ENCODE assay signal across 19 cellular contexts in genomic region chr3:54817628-54818027, GRCh38.
DNase-seq lines count a peak whose midpoint lies in the region; ATAC-seq, FAIRE-seq and TF ChIP-seq lines count a peak whose summit lies in the region.
"Had no signal": no experiment of that assay in that cellular context is flagged by ENCODE, and none has a peak within 500 bp of the region (broad histone marks: within the 10 kb centered on the region; RNA-seq: fewer than 3 reads in every experiment).

No MANE protein-coding gene starts in this region.

- H3K9me3 ChIP-seq in astrocyte (ENCODE audit: insufficient read depth, low read depth, low read length), result no peaks in the 10 kb centered on the region
- H3K9me3 ChIP-seq in CD8-positive, alpha-beta T cell (ENCODE audit: low read length), result no peaks in the 10 kb centered on the region
- H3K9me3 ChIP-seq: ascending aorta had no signal

- no peaks in the 10 kb centered on the region for H3K4me1 ChIP-seq in astrocyte (ENCODE audit: insufficient read depth, low read length)
- H3K4me1 ChIP-seq in CD8-positive, alpha-beta T cell (ENCODE audit: insufficient read depth, low read length), result no peaks in the 10 kb centered on the region
- H3K4me1 ChIP-seq: ascending aorta had no signal

- intact Hi-C loops in CD8-positive, alpha-beta T cell (cut with DNase I, micrococcal nuclease), result no loop called here

- H3K4me3 Mint-ChIP-seq in astrocyte (ENCODE audit: unreplicated experiment), result no peak overlapping the region
- no peak overlapping the region for H3K4me3 Mint-ChIP-seq in CD8-positive, alpha-beta T cell
- H3K4me3 Mint-ChIP-seq: activated naive CD4-positive, alpha-beta T cell treated with anti-CD3 and anti-CD28 coated beads, Interleukin-2, amount 10 ng/mL, durations not matched to agents 7 days and 5 days; effector memory CD8-positive, alpha-beta T cell had no signal

- peak; percentile 66 for DNase-seq in AG08395 (ENCODE audit: low spot score)
- peak; percentile 23 for DNase-seq in GM04503 (ENCODE audit: low read depth)
- peak; percentile 76 for DNase-seq in astrocyte (ENCODE audit: low read depth)
- peak; percentile 33 for DNase-seq in kidney glomerular epithelial cell (lab: John Stamatoyannopoulos, UW)
- DNase-seq in T-helper 2 cell, result no peak
- DNase-seq in brain microvascular endothelial cell, result no peak
- DNase-seq in CD8-positive, alpha-beta T cell, result no peak
- DNase-seq: activated naive CD4-positive, alpha-beta T cell treated with anti-CD3 and anti-CD28 coated beads, Interleukin-2, amount 10 ng/mL, durations not matched to agents 7 days and 5 days; activated T-cell treated with anti-CD3 and anti-CD28 coated beads, Interleukin-2, amount 50 U/mL, for 48 hours; effector memory CD8-positive, alpha-beta T cell; NCI-H1417 treated with DMSO at 0.1 percent for 48 hours; NCI-H82; occipital lobe had no signal

- H3K36me3 Mint-ChIP-seq in astrocyte (ENCODE audit: low read depth, unreplicated experiment), result no peaks in the 10 kb centered on the region
- H3K36me3 Mint-ChIP-seq in CD8-positive, alpha-beta T cell, result no peaks in the 10 kb centered on the region
- H3K36me3 Mint-ChIP-seq: activated naive CD4-positive, alpha-beta T cell treated with anti-CD3 and anti-CD28 coated beads, Interleukin-2, amount 10 ng/mL, durations not matched to agents 7 days and 5 days had no signal

- no peak overlapping the region for H2AFZ ChIP-seq in astrocyte (ENCODE audit: low read depth, low read length)

- no peaks in the 10 kb centered on the region for H3K9me3 Mint-ChIP-seq in astrocyte (ENCODE audit: unreplicated experiment)
- H3K9me3 Mint-ChIP-seq in CD8-positive, alpha-beta T cell, result no peaks in the 10 kb centered on the region
- H3K9me3 Mint-ChIP-seq: activated naive CD4-positive, alpha-beta T cell treated with anti-CD3 and anti-CD28 coated beads, Interleukin-2, amount 10 ng/mL, durations not matched to agents 7 days and 5 days had no signal

- no peak overlapping the region for H3K27ac Mint-ChIP-seq in astrocyte (ENCODE audit: unreplicated experiment)
- no peak overlapping the region for H3K27ac Mint-ChIP-seq in CD8-positive, alpha-beta T cell
- H3K27ac Mint-ChIP-seq: activated naive CD4-positive, alpha-beta T cell treated with anti-CD3 and anti-CD28 coated beads, Interleukin-2, amount 10 ng/mL, durations not matched to agents 7 days and 5 days; effector memory CD8-positive, alpha-beta T cell had no signal

- no peaks in the 10 kb centered on the region for H4K20me1 ChIP-seq in astrocyte (ENCODE audit: insufficient read depth, low read length)

- no peak for FAIRE-seq in astrocyte (lab: Jason Lieb, UNC)
- FAIRE-seq: GM18507, HepG2 had no signal

- no peaks in the 10 kb centered on the region for H3K27me3 ChIP-seq in astrocyte (ENCODE audit: insufficient read depth, low read length)
- no peaks in the 10 kb centered on the region for H3K27me3 ChIP-seq in brain microvascular endothelial cell (replicated peaks)
- H3K27me3 ChIP-seq in CD8-positive, alpha-beta T cell (ENCODE audit: insufficient read depth, low read length), result no peaks in the 10 kb centered on the region
- H3K27me3 ChIP-seq: ascending aorta had no signal

- ATAC-seq in HG02763 (IDR thresholded peaks at IDR 0.05; ENCODE audit: unreplicated experiment), result no peak
- no peak for ATAC-seq in CD8-positive, alpha-beta T cell
- ATAC-seq: effector memory CD8-positive, alpha-beta T cell; HepG2; Right ventricle myocardium inferior had no signal

- H3K36me3 ChIP-seq in astrocyte (ENCODE audit: insufficient read depth, low read length) (no peaks in the 10 kb centered on the region), brain microvascular endothelial cell (replicated peaks) (no peaks in the 10 kb centered on the region)
- no peaks in the 10 kb centered on the region for H3K36me3 ChIP-seq in CD8-positive, alpha-beta T cell (ENCODE audit: insufficient read depth, low read length)
- H3K36me3 ChIP-seq: ascending aorta had no signal

- in situ Hi-C loops in brain microvascular endothelial cell (cut with HindIII; ENCODE audit: low pct_ligation_motif_present, low sequenced_read_pairs), result no loop called here

- POLR2A ChIA-PET in CD8-positive, alpha-beta T cell (lab: Charles Lee), result no interaction called here

- H3K9ac ChIP-seq in astrocyte (ENCODE audit: low read length), result no peak overlapping the region

- no peak overlapping the region for H3K4me2 ChIP-seq in astrocyte (ENCODE audit: low read length)

- no peaks in the 10 kb centered on the region for H3K79me2 ChIP-seq in astrocyte (ENCODE audit: insufficient read depth, low read length)

- CTCF ChIA-PET in CD8-positive, alpha-beta T cell (lab: Charles Lee), result no interaction called here

- H3K4me3 ChIP-seq in astrocyte (ENCODE audit: insufficient read depth, low read depth, low read length) (no peak overlapping the region), brain microvascular endothelial cell (ENCODE audit: low read depth, low read length) (no peak overlapping the region)
- no peak overlapping the region for H3K4me3 ChIP-seq in CD8-positive, alpha-beta T cell (ENCODE audit: low read depth, low read length)
- H3K4me3 ChIP-seq: ascending aorta, lung had no signal

- H3K4me1 Mint-ChIP-seq in astrocyte (ENCODE audit: low read depth, unreplicated experiment), result peaks cover 15% of the 10 kb centered on the region
- no peaks in the 10 kb centered on the region for H3K4me1 Mint-ChIP-seq in CD8-positive, alpha-beta T cell (ENCODE audit: low read depth)
- H3K4me1 Mint-ChIP-seq: activated naive CD4-positive, alpha-beta T cell treated with anti-CD3 and anti-CD28 coated beads, Interleukin-2, amount 10 ng/mL, durations not matched to agents 7 days and 5 days had no signal

- H3K27me3 Mint-ChIP-seq in astrocyte (ENCODE audit: low read depth, unreplicated experiment), result peaks cover 19% of the 10 kb centered on the region
- H3K27me3 Mint-ChIP-seq in CD8-positive, alpha-beta T cell (ENCODE audit: low read depth), result no peaks in the 10 kb centered on the region
- H3K27me3 Mint-ChIP-seq: activated naive CD4-positive, alpha-beta T cell treated with anti-CD3 and anti-CD28 coated beads, Interleukin-2, amount 10 ng/mL, durations not matched to agents 7 days and 5 days; effector memory CD8-positive, alpha-beta T cell had no signal

- H3K27ac ChIP-seq in astrocyte (ENCODE audit: low read depth, low read length) (no peak overlapping the region), brain microvascular endothelial cell (no peak overlapping the region)
- no peak overlapping the region for H3K27ac ChIP-seq in CD8-positive, alpha-beta T cell (ENCODE audit: low read depth, low read length)
- H3K27ac ChIP-seq: ascending aorta had no signal

- TF ChIP-seq CTCF in astrocyte (IDR thresholded peaks at IDR 0.05; ENCODE audit: insufficient read depth, low read depth, low read length) (no peak), brain microvascular endothelial cell (IDR thresholded peaks at IDR 0.05; ENCODE audit: low read depth, low read length, missing control alignments) (no peak)
- no peak for TF ChIP-seq CTCF in CD8-positive, alpha-beta T cell (IDR thresholded peaks at IDR 0.05)

Comparison
In these comparisons a context has a peak if more than half of its experiments do, and no peak if none do; other contexts are left out.
1. DNase-seq: peak in AG08395 (single experiment), GM04503 (single experiment), astrocyte (single experiment) and kidney glomerular epithelial cell (single experiment); none in T-helper 2 cell (0 of 5), brain microvascular endothelial cell (single experiment) and CD8-positive, alpha-beta T cell (0 of 7).